7 cellular contexts compared by ENCODE assay signal in genomic region chr10:100345570-100346330, GRCh38. TPM values are rescaled to one million over a fixed set of nuclear protein-coding genes. Genes with fewer than 3 reads are reported as not detected.
DNase-seq lines count a peak whose midpoint lies in the region; FAIRE-seq and TF ChIP-seq lines count a peak whose summit lies in the region.

No MANE protein-coding gene starts in this region.

- DNase-seq in H54 (ENCODE audit: insufficient read length, low spot score) (peak; percentile 66), RCC 7860 (ENCODE audit: low spot score) (peak; percentile 83), epithelial cell of esophagus (ENCODE audit: low read depth) (peak; percentile 33), osteoblast (ENCODE audit: insufficient read length, low spot score, missing footprints) (peak; percentile 84), LoVo (ENCODE audit: low spot score) (no peak), cerebellum (ENCODE audit: low spot score) (no peak), HPDE6-E6E7 (ENCODE audit: extremely low spot score) (no peak)

- H3K79me2 ChIP-seq in osteoblast (ENCODE audit: insufficient read depth, low read length) = peaks cover 35% of the 10 kb centered on the region

- H3K27ac ChIP-seq in osteoblast (ENCODE audit: low read depth, low read length) = no peak overlapping the region

- H3K4me2 ChIP-seq in osteoblast (ENCODE audit: insufficient read depth, low read length) = peak overlapping the region; percentile 93

- H3K27me3 ChIP-seq in osteoblast (ENCODE audit: insufficient read depth, low read length) = peaks cover 3% of the 10 kb centered on the region

- peak overlapping the region; percentile 81 for H2AFZ ChIP-seq in osteoblast (ENCODE audit: low read length)

- TF ChIP-seq POLR2A in H54 (IDR thresholded peaks at IDR 0.05; ENCODE audit: low read depth, low read length) = no peak; the same call in 1 of the 2 replicates

- H3K9me3 ChIP-seq in osteoblast (ENCODE audit: low read depth, low read length) = no peaks in the 10 kb centered on the region

- H4K20me1 ChIP-seq in osteoblast (ENCODE audit: insufficient read depth, low read length) = peaks cover 11% of the 10 kb centered on the region

- peaks cover 11% of the 10 kb centered on the region for H3K4me1 ChIP-seq in osteoblast (ENCODE audit: insufficient read depth, low read length)

- H3K4me3 ChIP-seq in epithelial cell of esophagus (ENCODE audit: low read length) (peak overlapping the region; percentile 91), osteoblast (ENCODE audit: insufficient read depth, low read length) (peak overlapping the region; percentile 84)

- peak; percentile 61 for FAIRE-seq in H54 (lab: Jason Lieb, UNC)
- peak; percentile 83 for FAIRE-seq in RCC 7860 (lab: Jason Lieb, UNC)

- H3K36me3 ChIP-seq in osteoblast (ENCODE audit: insufficient read depth, low read length) = peaks cover 7% of the 10 kb centered on the region

- TF ChIP-seq CTCF in epithelial cell of esophagus (IDR thresholded peaks at IDR 0.05; ENCODE audit: insufficient read depth, low read depth, low read length, missing control alignments) (no peak), osteoblast (IDR thresholded peaks at IDR 0.05; ENCODE audit: extremely low read depth, low read depth, low read length) (no peak)

RNA-seq across cellular contexts. Expression of gene SCD, which starts 1.3 kb away (rescaled TPM):
- total RNA-seq in osteoblast (672 and 691 TPM in 2 replicates), cerebellum (91.2 TPM)

RNA-seq across cellular contexts. Expression of gene PKD2L1, which starts 15.7 kb away (rescaled TPM):
- not detected in 2 replicates for total RNA-seq in osteoblast
- not detected for total RNA-seq in cerebellum

RNA-seq across cellular contexts. Expression of gene BLOC1S2, which starts 59.3 kb away (rescaled TPM):
- total RNA-seq in osteoblast (46.3 and 51.3 TPM in 2 replicates), cerebellum (42.6 TPM)

Comparison
In these comparisons a context has a peak if more than half of its experiments do, and no peak if none do; other contexts are left out.
1. DNase-seq: peak in H54 (single experiment), RCC 7860 (single experiment), epithelial cell of esophagus (single experiment) and osteoblast (single experiment); none in LoVo (single experiment), cerebellum (single experiment) and HPDE6-E6E7 (single experiment).